ENCODE assay signal across 22 cellular contexts in genomic region chr1:198283222-198283621, GRCh38.
DNase-seq lines count a peak whose midpoint lies in the region; ATAC-seq, FAIRE-seq and TF ChIP-seq lines count a peak whose summit lies in the region.
"Had no signal": no experiment of that assay in that cellular context is flagged by ENCODE, and none has a peak within 500 bp of the region (broad histone marks: within the 10 kb centered on the region; RNA-seq: fewer than 3 reads in every experiment).

No MANE protein-coding gene starts in this region.

- H3K9me3 Mint-ChIP-seq in Calu3 (ENCODE audit: low read depth, unreplicated experiment), result no peaks in the 10 kb centered on the region
- H3K9me3 Mint-ChIP-seq in astrocyte (ENCODE audit: unreplicated experiment), result no peaks in the 10 kb centered on the region
- H3K9me3 Mint-ChIP-seq: activated T-cell treated with anti-CD3 and anti-CD28 coated beads, Interleukin-2, amount 50 U/mL, for 24 hours; brain; CD4-positive, CD25-positive, alpha-beta regulatory T cell had no signal

- peaks cover 20% of the 10 kb centered on the region for H3K36me3 ChIP-seq in astrocyte (ENCODE audit: insufficient read depth, low read length)

- WGBS in lower leg skin, 2 donors, result 83 to 88% methylated on average over 6 of the region's 6 CpGs

- H3K4me3 ChIP-seq in astrocyte (ENCODE audit: insufficient read depth, low read depth, low read length), result no peak overlapping the region
- H3K4me3 ChIP-seq in lower leg skin (ENCODE audit: low read depth, poor library complexity, severe bottlenecking), result no peak overlapping the region
- H3K4me3 ChIP-seq: heart right ventricle, lung had no signal

- no peak overlapping the region for H3K27ac ChIP-seq in astrocyte (ENCODE audit: low read depth, low read length)
- H3K27ac ChIP-seq: heart right ventricle, WERI-Rb-1 had no signal

- CTCF ChIA-PET in Calu3 (lab: Charles Lee), result interaction anchor here (1.3 kb wide), 1 partner anchor 14 kb away, joined by 3 read pairs; no protein-coding TSS in a partner anchor

- H3K4me3 Mint-ChIP-seq in Calu3 (ENCODE audit: low read depth, unreplicated experiment) (no peak overlapping the region), astrocyte (ENCODE audit: unreplicated experiment) (no peak overlapping the region)
- H3K4me3 Mint-ChIP-seq: activated naive CD8-positive, alpha-beta T cell; activated T-cell treated with anti-CD3 and anti-CD28 coated beads, Interleukin-2, amount 50 U/mL, for 24 hours; brain had no signal

- TF ChIP-seq CTCF in Calu3 (IDR thresholded peaks at IDR 0.05; ENCODE audit: unreplicated experiment) (no peak), astrocyte (IDR thresholded peaks at IDR 0.05; ENCODE audit: insufficient read depth, low read depth, low read length) (no peak), lower leg skin (IDR thresholded peaks at IDR 0.05) (no peak)

- H3K27ac Mint-ChIP-seq in Calu3 (ENCODE audit: unreplicated experiment), result peak overlapping the region; percentile 38
- no peak overlapping the region for H3K27ac Mint-ChIP-seq in astrocyte (ENCODE audit: unreplicated experiment)
- H3K27ac Mint-ChIP-seq: activated T-cell treated with anti-CD3 and anti-CD28 coated beads, Interleukin-2, amount 50 U/mL, for 24 hours; brain had no signal

- H3K27me3 ChIP-seq in astrocyte (ENCODE audit: insufficient read depth, low read length), result no peaks in the 10 kb centered on the region
- H3K27me3 ChIP-seq: heart right ventricle had no signal

- no peak for DNase-seq in Calu3
- peak; percentile 39 for DNase-seq in astrocyte (ENCODE audit: low read depth)
- DNase-seq in AG20443 (ENCODE audit: low spot score), result no peak
- DNase-seq in lower leg skin (ENCODE audit: low spot score in 2 of 2), result no peak
- DNase-seq in activated gamma-delta T cell (lab: John Stamatoyannopoulos, UW), result no peak
- DNase-seq: activated CD4-positive, alpha-beta T cell treated with anti-CD3 and anti-CD28 coated beads, Interleukin-2, amount 50 U/mL, for 48 hours; activated T-cell treated with anti-CD3 and anti-CD28 coated beads, Interleukin-2, amount 50 U/mL, for 24 hours; CD4-positive, CD25-positive, alpha-beta regulatory T cell; heart right ventricle; NCI-H1436; NCI-H524 treated with DMSO at 0.1 percent for 48 hours; nucleus accumbens; SHP77 treated with DMSO at 0.1 percent for 48 hours; WERI-Rb-1 had no signal

- no peaks in the 10 kb centered on the region for H3K9me3 ChIP-seq in astrocyte (ENCODE audit: insufficient read depth, low read depth, low read length)

- no peak overlapping the region for H3K9ac ChIP-seq in astrocyte (ENCODE audit: low read length)

- no peak overlapping the region for H3K4me2 ChIP-seq in astrocyte (ENCODE audit: low read length)

- BruUV-seq in Calu3 (replicated peaks; lab: Mats Ljungman, UMichigan), result no TSS peak

- H3K27me3 Mint-ChIP-seq in Calu3 (ENCODE audit: unreplicated experiment), result no peaks in the 10 kb centered on the region
- H3K27me3 Mint-ChIP-seq in astrocyte (ENCODE audit: low read depth, unreplicated experiment), result no peaks in the 10 kb centered on the region
- H3K27me3 Mint-ChIP-seq: activated naive CD8-positive, alpha-beta T cell; activated T-cell treated with anti-CD3 and anti-CD28 coated beads, Interleukin-2, amount 50 U/mL, for 24 hours; brain; CD4-positive, CD25-positive, alpha-beta regulatory T cell had no signal

- peaks cover 32% of the 10 kb centered on the region for H3K4me1 Mint-ChIP-seq in Calu3 (ENCODE audit: low read depth, unreplicated experiment)
- peaks cover 5% of the 10 kb centered on the region for H3K4me1 Mint-ChIP-seq in astrocyte (ENCODE audit: low read depth, unreplicated experiment)

- intact Hi-C loops in Calu3 (cut with micrococcal nuclease; ENCODE audit: unreplicated experiment) (loop anchor here (10.0 kb wide), 1 partner anchor 402 kb away; no protein-coding TSS in a partner anchor), lower leg skin (cut with DNase I; ENCODE audit: low total_unique reads) (no loop called here)

- TF ChIP-seq POLR2A in lower leg skin (IDR thresholded peaks at IDR 0.05), result no peak

- FAIRE-seq in astrocyte (lab: Jason Lieb, UNC), result no peak
- FAIRE-seq: colon, endometrium had no signal

- peaks cover 5% of the 10 kb centered on the region for H3K79me2 ChIP-seq in astrocyte (ENCODE audit: insufficient read depth, low read length)

- ATAC-seq in GM21619 (IDR thresholded peaks at IDR 0.05; ENCODE audit: unreplicated experiment), result peak; percentile 56
- peak; percentile 59 for ATAC-seq in HG03460 (IDR thresholded peaks at IDR 0.05; ENCODE audit: unreplicated experiment)
- no peak for ATAC-seq in HG03432 (IDR thresholded peaks at IDR 0.05; ENCODE audit: unreplicated experiment)

- peaks cover 3% of the 10 kb centered on the region for H4K20me1 ChIP-seq in astrocyte (ENCODE audit: insufficient read depth, low read length)

- H3K36me3 Mint-ChIP-seq in Calu3 (ENCODE audit: insufficient read depth, unreplicated experiment) (peaks cover 36% of the 10 kb centered on the region), astrocyte (ENCODE audit: low read depth, unreplicated experiment) (peaks cover 4% of the 10 kb centered on the region)

- no peak overlapping the region for H2AFZ ChIP-seq in astrocyte (ENCODE audit: low read depth, low read length)

- peaks cover 10% of the 10 kb centered on the region for H3K4me1 ChIP-seq in astrocyte (ENCODE audit: insufficient read depth, low read length)
